21 cellular contexts compared by ENCODE assay signal in the genomic region with DNA sequence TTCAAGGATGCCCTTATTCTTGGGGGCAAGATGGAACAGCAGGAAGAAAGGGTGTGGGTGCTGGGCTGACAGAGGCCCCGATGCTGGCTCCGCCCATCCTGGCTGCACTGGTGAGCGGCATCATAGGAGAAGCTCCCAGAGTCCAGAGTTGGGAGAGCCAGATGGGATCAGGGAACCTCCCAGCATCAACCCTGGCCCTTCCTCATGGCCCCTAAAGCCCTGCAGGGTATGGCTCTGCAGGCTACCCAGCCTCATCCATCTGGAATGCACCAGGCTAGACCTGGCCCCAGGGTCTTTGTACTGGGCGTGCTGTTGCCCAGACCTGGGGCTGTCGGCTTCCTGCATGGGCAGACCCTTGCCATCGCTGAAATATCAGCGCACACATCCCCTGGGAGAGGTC. TPM values are rescaled to one million over a fixed set of nuclear protein-coding genes. Genes with fewer than 3 reads are reported as not detected.
DNase-seq lines count a peak whose midpoint lies in the region; ATAC-seq and TF ChIP-seq lines count a peak whose summit lies in the region.
"Had no signal": no experiment of that assay in that cellular context is flagged by ENCODE, and none has a peak within 500 bp of the region (broad histone marks: within the 10 kb centered on the region; RNA-seq: fewer than 3 reads in every experiment).

No MANE protein-coding gene starts in this region.

- H3K4me1 ChIP-seq in SK-N-SH (ENCODE audit: control insufficient read depth in 1 of 2, insufficient read depth in 2 of 2, low read depth in 1 of 2, low read length in 1 of 2), result no peaks in the 10 kb centered on the region
- H3K4me1 ChIP-seq: BLaER1, upper lobe of left lung had no signal

- DNase-seq in SK-N-SH (no peak), MG63 (peak; percentile 29), occipital lobe (lab: John Stamatoyannopoulos, UW) (no peak), HuH-7.5 (ENCODE audit: low spot score) (no peak)
- no peak for DNase-seq in stimulated activated naive B cell treated with anti-CD40 and anti-IgM and Interleukin-4, amounts not matched to agents 10 μg/mL and 1 μg/mL and 100 μg/mL, for 72 hours
- no peak for DNase-seq in activated CD4-positive, CD25-positive, alpha-beta regulatory T cell treated with anti-CD3 and anti-CD28 coated beads, Interleukin-2, amount 50 U/mL, for 72 hours
- DNase-seq: activated CD4-positive, alpha-beta T cell treated with anti-CD3 and anti-CD28 coated beads for 48 hours; activated CD8-positive, alpha-beta memory T cell treated with anti-CD3 and anti-CD28 coated beads, Interleukin-2, amount 50 U/mL, for 4 hours; activated effector memory CD4-positive, alpha-beta T cell treated with anti-CD3 and anti-CD28 coated beads, Interleukin-2, amount 50 U/mL, for 16 hours; heart right ventricle; MV-4-11; NCI-H2029; NCI-H446; stimulated activated CD4-positive, alpha-beta T cell treated with anti-CD3 and anti-CD28 coated beads, Interleukin-4, amount 100 ng/mL, for 4 hours; upper lobe of left lung had no signal

- ATAC-seq in SK-N-SH treated with all-trans-retinoic acid at 6 μM for 48 hours, result peak; percentile 50
- ATAC-seq in stimulated activated naive B cell treated with anti-CD40 and anti-IgM and Interleukin-4, amounts not matched to agents 10 μg/mL and 1 μg/mL and 100 μg/mL, for 72 hours (replicated peaks), result no peak

- 91% methylated on average over 7 of the region's 7 CpGs for WGBS in SK-N-SH (ENCODE audit: low lambda C conversion rate)

- H3K9me2 ChIP-seq in SK-N-SH, result no peaks in the 10 kb centered on the region

- POLR2A ChIA-PET in SK-N-SH (lab: Yijun Ruan, JAX), result interaction anchor here (0.6 kb wide), 1 partner anchor 8 kb away, joined by 5 read pairs; no protein-coding TSS in a partner anchor

- H3F3A ChIP-seq in SK-N-SH (replicated peaks; ENCODE audit: insufficient read depth), result no peaks in the 10 kb centered on the region

- H3K4me1 Mint-ChIP-seq in dendritic cell treated with granulocyte-macrophage colony-stimulating factor and Interleukin-4, amounts not matched to agents 40 ng/mL and 50 ng/mL, for 4 days (ENCODE audit: low read depth), result no peaks in the 10 kb centered on the region
- no peaks in the 10 kb centered on the region for H3K4me1 Mint-ChIP-seq in stimulated activated naive B cell treated with anti-CD40 and anti-IgM and Interleukin-4, amounts not matched to agents 10 μg/mL and 1 μg/mL and 100 μg/mL, for 72 hours

- no peak overlapping the region; a peak in 1 of 4 replicates for H3K27ac ChIP-seq in SK-N-SH (ENCODE audit: low read depth in 2 of 2, low read length in 1 of 2)
- H3K27ac ChIP-seq: BLaER1, coronary artery, heart right ventricle, KMS-11, upper lobe of left lung had no signal

- TF ChIP-seq CTCF in SK-N-SH (IDR thresholded peaks at IDR 0.05), result no peak

- H3K9me3 ChIP-seq in SK-N-SH (no peaks in the 10 kb centered on the region), MG63 (no peaks in the 10 kb centered on the region)
- H3K9me3 ChIP-seq: BLaER1, heart right ventricle, upper lobe of left lung had no signal

- peak overlapping the region; percentile 28 for H3K27ac Mint-ChIP-seq in dendritic cell treated with granulocyte-macrophage colony-stimulating factor and Interleukin-4, amounts not matched to agents 40 ng/mL and 50 ng/mL, for 4 days
- peak overlapping the region; percentile 17 for H3K27ac Mint-ChIP-seq in stimulated activated naive B cell treated with anti-CD40 and anti-IgM and Interleukin-4, amounts not matched to agents 10 μg/mL and 1 μg/mL and 100 μg/mL, for 72 hours

- no peak overlapping the region for H2AFZ ChIP-seq in SK-N-SH (ENCODE audit: low read depth)

- H3K36me3 ChIP-seq in SK-N-SH (replicated peaks in 1 of 2; ENCODE audit: control insufficient read depth in 1 of 2, insufficient read depth in 2 of 2, low read length in 1 of 2) (peaks cover 4 to 15% of the 10 kb centered on the region in 2 experiments), MG63 (peaks cover 18% of the 10 kb centered on the region)

- H3K36me3 Mint-ChIP-seq in dendritic cell treated with granulocyte-macrophage colony-stimulating factor and Interleukin-4, amounts not matched to agents 40 ng/mL and 50 ng/mL, for 4 days (ENCODE audit: low read depth), result peaks cover 37% of the 10 kb centered on the region
- peaks cover 10 to 18% of the 10 kb centered on the region in 2 donors for H3K36me3 Mint-ChIP-seq in stimulated activated naive B cell treated with anti-CD40 and anti-IgM and Interleukin-4, amounts not matched to agents 10 μg/mL and 1 μg/mL and 100 μg/mL, for 72 hours

- no peak for TF ChIP-seq RAD21 in SK-N-SH (IDR thresholded peaks at IDR 0.05; ENCODE audit: low read length)

- no peak overlapping the region for H3K9ac ChIP-seq in SK-N-SH
- H3K9ac ChIP-seq: BLaER1, KMS-11 had no signal

- no peak overlapping the region for H3K4me2 ChIP-seq in SK-N-SH
- H3K4me2 ChIP-seq: BLaER1, KMS-11 had no signal

- H4K20me1 ChIP-seq in SK-N-SH (ENCODE audit: insufficient read depth), result no peaks in the 10 kb centered on the region

- no peak for TF ChIP-seq EP300 in SK-N-SH (IDR thresholded peaks at IDR 0.05; ENCODE audit: borderline replicate concordance in 1 of 2, low read depth in 1 of 2, low read length in 1 of 2)

- H3K4me3 ChIP-seq in SK-N-SH (ENCODE audit: low read depth in 2 of 2, low read length in 1 of 2) (no peak overlapping the region), MG63 (no peak overlapping the region)
- H3K4me3 ChIP-seq: BLaER1, coronary artery, heart right ventricle, lung, upper lobe of left lung had no signal

- CTCF ChIA-PET in SK-N-SH (lab: Yijun Ruan, JAX), result interaction anchor here (0.7 to 2.6 kb wide), 4 partner anchors 9 to 79 kb away, joined by 3 to 8 read pairs (median 4); partner anchors contain the start of gene ELL

- H3K27me3 Mint-ChIP-seq in dendritic cell treated with granulocyte-macrophage colony-stimulating factor and Interleukin-4, amounts not matched to agents 40 ng/mL and 50 ng/mL, for 4 days, result no peaks in the 10 kb centered on the region
- no peaks in the 10 kb centered on the region for H3K27me3 Mint-ChIP-seq in stimulated activated naive B cell treated with anti-CD40 and anti-IgM and Interleukin-4, amounts not matched to agents 10 μg/mL and 1 μg/mL and 100 μg/mL, for 72 hours

- intact Hi-C loops in dendritic cell treated with granulocyte-macrophage colony-stimulating factor and Interleukin-4, amounts not matched to agents 40 ng/mL and 50 ng/mL, for 4 days (cut with micrococcal nuclease), result no loop called here

- H3K4me3 Mint-ChIP-seq in dendritic cell treated with granulocyte-macrophage colony-stimulating factor and Interleukin-4, amounts not matched to agents 40 ng/mL and 50 ng/mL, for 4 days, result no peak overlapping the region
- H3K4me3 Mint-ChIP-seq in stimulated activated naive B cell treated with anti-CD40 and anti-IgM and Interleukin-4, amounts not matched to agents 10 μg/mL and 1 μg/mL and 100 μg/mL, for 72 hours, result no peak overlapping the region

- no peaks in the 10 kb centered on the region for H3K79me2 ChIP-seq in SK-N-SH (ENCODE audit: insufficient read depth)

- no peaks in the 10 kb centered on the region for H3K27me3 ChIP-seq in SK-N-SH (ENCODE audit: insufficient read depth)
- H3K27me3 ChIP-seq in MG63, result no peaks in the 10 kb centered on the region
- H3K27me3 ChIP-seq: BLaER1, heart right ventricle, upper lobe of left lung had no signal

- no peaks in the 10 kb centered on the region for H3K9me3 Mint-ChIP-seq in dendritic cell treated with granulocyte-macrophage colony-stimulating factor and Interleukin-4, amounts not matched to agents 40 ng/mL and 50 ng/mL, for 4 days
- H3K9me3 Mint-ChIP-seq in stimulated activated naive B cell treated with anti-CD40 and anti-IgM and Interleukin-4, amounts not matched to agents 10 μg/mL and 1 μg/mL and 100 μg/mL, for 72 hours, result no peaks in the 10 kb centered on the region

TF ChIP-seq in SK-N-SH, 30 proteins besides CTCF, POLR2A, EP300 and RAD21 (continues in another document):
- TF ChIP-seq SIN3A (IDR thresholded peaks at IDR 0.05; ENCODE audit: borderline replicate concordance, low read depth, low read length) (no peak), NFIC (IDR thresholded peaks at IDR 0.05; ENCODE audit: borderline replicate concordance) (no peak), MEF2A (IDR thresholded peaks at IDR 0.05; ENCODE audit: borderline replicate concordance, low read depth) (no peak), GATA2 (CRISPR knock-in tag; IDR thresholded peaks at IDR 0.05) (no peak), ELF1 (IDR thresholded peaks at IDR 0.05) (no peak), JUND (IDR thresholded peaks at IDR 0.05) (no peak)

RNA-seq across cellular contexts. Expression of gene ELL, which starts 7.9 kb away (rescaled TPM):
- polyA plus RNA-seq in SK-N-SH (2012; rRNA removed), result 3.6 and 7.4 TPM in 2 replicates
- 2.6 and 4.0 TPM in 2 replicates for polyA plus RNA-seq in SK-N-SH (2012; cell fraction: cytosol; rRNA removed)
- 13.5 and 16.6 TPM in 2 replicates for polyA plus RNA-seq in SK-N-SH (2012; cell fraction: nucleus; rRNA removed)
- total RNA-seq in MG63 (2014; rRNA removed; shearing (Covaris generic); ENCODE audit: low replicate concordance), result 12.2 and 22.1 TPM in 2 replicates
- 6.6 TPM for total RNA-seq in occipital lobe

RNA-seq across cellular contexts. Expression of gene FKBP8, which starts 13.6 kb away (rescaled TPM):
- polyA plus RNA-seq in SK-N-SH (2012; rRNA removed), result 227 and 273 TPM in 2 replicates
- polyA plus RNA-seq in SK-N-SH (2012; cell fraction: cytosol; rRNA removed), result 115 and 179 TPM in 2 replicates
- 311 and 413 TPM in 2 replicates for polyA plus RNA-seq in SK-N-SH (2012; cell fraction: nucleus; rRNA removed)
- total RNA-seq in MG63 (2014; rRNA removed; shearing (Covaris generic); ENCODE audit: low replicate concordance), result 291 and 381 TPM in 2 replicates
- total RNA-seq in occipital lobe, result 118 TPM

RNA-seq across cellular contexts. Expression of gene KXD1, which starts 27.9 kb away (rescaled TPM):
- 151 and 165 TPM in 2 replicates for polyA plus RNA-seq in SK-N-SH (2012; rRNA removed)
- 73.1 and 118 TPM in 2 replicates for polyA plus RNA-seq in SK-N-SH (2012; cell fraction: cytosol; rRNA removed)
- 148 TPM in 2 replicates for polyA plus RNA-seq in SK-N-SH (2012; cell fraction: nucleus; rRNA removed)
- 140 and 145 TPM in 2 replicates for total RNA-seq in MG63 (2014; rRNA removed; shearing (Covaris generic); ENCODE audit: low replicate concordance)
- total RNA-seq in occipital lobe, result 16.4 TPM

RNA-seq across cellular contexts. Expression of gene UBA52, which starts 41.9 kb away (rescaled TPM):
- 2,690 and 3,026 TPM in 2 replicates for polyA plus RNA-seq in SK-N-SH (2012; rRNA removed)
- polyA plus RNA-seq in SK-N-SH (2012; cell fraction: cytosol; rRNA removed), result 2,274 and 2,526 TPM in 2 replicates
- 940 and 1,966 TPM in 2 replicates for polyA plus RNA-seq in SK-N-SH (2012; cell fraction: nucleus; rRNA removed)
- 457 and 1,435 TPM in 2 replicates for total RNA-seq in MG63 (2014; rRNA removed; shearing (Covaris generic); ENCODE audit: low replicate concordance)
- total RNA-seq in occipital lobe, result 530 TPM

RNA-seq across cellular contexts. Expression of gene REX1BD, which starts 58.8 kb away (rescaled TPM):
- polyA plus RNA-seq in SK-N-SH (2012; rRNA removed), result 109 and 159 TPM in 2 replicates
- 85.3 and 102 TPM in 2 replicates for polyA plus RNA-seq in SK-N-SH (2012; cell fraction: cytosol; rRNA removed)
- polyA plus RNA-seq in SK-N-SH (2012; cell fraction: nucleus; rRNA removed), result 472 and 877 TPM in 2 replicates
- total RNA-seq in MG63 (2014; rRNA removed; shearing (Covaris generic); ENCODE audit: low replicate concordance), result 127 and 179 TPM in 2 replicates
- 20.0 TPM for total RNA-seq in occipital lobe
